Comparison of ENCODE assay signal across 1 cellular context in the genomic region with DNA sequence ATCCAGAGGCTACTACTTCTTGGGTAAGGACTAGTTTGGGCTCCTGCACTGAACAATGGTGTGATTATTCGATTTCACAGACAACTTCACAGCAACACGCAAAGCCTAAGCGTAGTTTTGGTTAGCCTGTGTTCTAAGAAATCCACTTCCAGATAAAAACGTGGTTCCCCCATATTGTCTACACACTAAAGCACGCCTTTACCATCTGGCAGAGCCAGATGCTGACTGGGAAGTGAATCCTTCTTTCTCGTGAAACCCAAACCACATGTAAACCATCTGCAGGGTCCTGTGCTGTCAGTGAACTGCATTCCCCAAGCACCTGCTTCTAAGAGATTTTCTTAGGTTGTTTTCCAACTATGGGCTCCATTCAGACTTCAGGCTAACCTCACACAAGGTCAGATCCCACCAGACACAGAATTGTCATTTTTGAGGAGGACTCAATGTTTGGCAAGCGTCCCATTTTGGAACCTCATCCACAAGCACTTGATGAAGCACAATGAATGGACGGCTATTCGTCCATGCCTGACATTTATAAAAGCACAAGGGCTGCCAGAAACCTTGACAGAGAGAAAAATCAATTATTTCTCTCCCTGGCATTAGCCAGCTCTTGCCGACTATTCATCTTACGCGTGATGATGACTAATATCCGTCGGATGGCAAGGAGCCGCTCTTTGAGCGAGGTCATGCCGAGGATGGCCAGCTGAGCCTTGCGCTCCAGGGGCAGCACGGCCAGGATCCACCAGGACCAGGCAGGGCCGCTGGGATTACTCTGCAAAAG.
A peak's percentile ranks its signal among the peaks of the same experiment; 100 is the strongest.
TF ChIP-seq lines count a peak whose summit lies in the region.

No MANE protein-coding gene starts in this region.

TF ChIP-seq in K562, 482 proteins besides CTCF, POLR2A, EP300 and RAD21 (continued from another document and continues in another):
- TF ChIP-seq, protein P1, sequence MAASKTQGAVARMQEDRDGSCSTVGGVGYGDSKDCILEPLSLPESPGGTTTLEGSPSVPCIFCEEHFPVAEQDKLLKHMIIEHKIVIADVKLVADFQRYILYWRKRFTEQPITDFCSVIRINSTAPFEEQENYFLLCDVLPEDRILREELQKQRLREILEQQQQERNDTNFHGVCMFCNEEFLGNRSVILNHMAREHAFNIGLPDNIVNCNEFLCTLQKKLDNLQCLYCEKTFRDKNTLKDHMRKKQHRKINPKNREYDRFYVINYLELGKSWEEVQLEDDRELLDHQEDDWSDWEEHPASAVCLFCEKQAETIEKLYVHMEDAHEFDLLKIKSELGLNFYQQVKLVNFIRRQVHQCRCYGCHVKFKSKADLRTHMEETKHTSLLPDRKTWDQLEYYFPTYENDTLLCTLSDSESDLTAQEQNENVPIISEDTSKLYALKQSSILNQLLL (CRISPR knock-in tag; IDR thresholded peaks at IDR 0.05; ENCODE audit: borderline replicate concordance) = no peak
- TF ChIP-seq TAL1 (IDR thresholded peaks at IDR 0.05) (peak; percentile 57), KDM5B (IDR thresholded peaks at IDR 0.05; ENCODE audit: insufficient replicate concordance, low read depth, low read length) (no peak), ELF1 (tag; IDR thresholded peaks at IDR 0.05) (no peak), MTA3 (IDR thresholded peaks at IDR 0.05; ENCODE audit: borderline replicate concordance) (no peak), ZNF696 (CRISPR knock-in tag; conservative IDR thresholded peaks at IDR 0.05) (no peak), TCFL5 (CRISPR knock-in tag; conservative IDR thresholded peaks at IDR 0.05) (no peak), SREBF2 (CRISPR knock-in tag; IDR thresholded peaks at IDR 0.05) (no peak), SOX6 (IDR thresholded peaks at IDR 0.05) (peak; percentile 42; the same call in 1 of the 2 replicates), MYC (IDR thresholded peaks at IDR 0.05; ENCODE audit: low read depth, low read length) (peak; percentile 59; the same call in 1 of the 2 replicates), MYC (CRISPR knock-in tag; IDR thresholded peaks at IDR 0.05; ENCODE audit: borderline replicate concordance, low read depth) (no peak), COPS2 (conservative IDR thresholded peaks at IDR 0.05) (no peak), LCOR (CRISPR knock-in tag; IDR thresholded peaks at IDR 0.05) (no peak), MNT (conservative IDR thresholded peaks at IDR 0.05) (peak; percentile 68 to 88), RFX1 (IDR thresholded peaks at IDR 0.05) (no peak), POLR2H (tag; IDR thresholded peaks at IDR 0.05; ENCODE audit: low read depth) (no peak), ZEB2 (IDR thresholded peaks at IDR 0.05) (no peak), MLLT1 (IDR thresholded peaks at IDR 0.05) (peak in 1 of 2 experiments; percentile 71; a peak in 1 of 4 replicates), DNMT1 (IDR thresholded peaks at IDR 0.05) (no peak), BMI1 (IDR thresholded peaks at IDR 0.05; ENCODE audit: low read length) (no peak), STAT5A (IDR thresholded peaks at IDR 0.05; ENCODE audit: borderline replicate concordance, low read length) (peak; percentile 70), PTRF (tag; IDR thresholded peaks at IDR 0.05) (no peak), GATA2 (CRISPR knock-in tag; IDR thresholded peaks at IDR 0.05) (no peak), LARP7 (IDR thresholded peaks at IDR 0.05) (no peak), NEUROD1 (IDR thresholded peaks at IDR 0.05; ENCODE audit: borderline replicate concordance, low read depth, low read length, partially characterized antibody) (no peak), MCM7 (IDR thresholded peaks at IDR 0.05) (no peak)
- TF ChIP-seq, protein P2, sequence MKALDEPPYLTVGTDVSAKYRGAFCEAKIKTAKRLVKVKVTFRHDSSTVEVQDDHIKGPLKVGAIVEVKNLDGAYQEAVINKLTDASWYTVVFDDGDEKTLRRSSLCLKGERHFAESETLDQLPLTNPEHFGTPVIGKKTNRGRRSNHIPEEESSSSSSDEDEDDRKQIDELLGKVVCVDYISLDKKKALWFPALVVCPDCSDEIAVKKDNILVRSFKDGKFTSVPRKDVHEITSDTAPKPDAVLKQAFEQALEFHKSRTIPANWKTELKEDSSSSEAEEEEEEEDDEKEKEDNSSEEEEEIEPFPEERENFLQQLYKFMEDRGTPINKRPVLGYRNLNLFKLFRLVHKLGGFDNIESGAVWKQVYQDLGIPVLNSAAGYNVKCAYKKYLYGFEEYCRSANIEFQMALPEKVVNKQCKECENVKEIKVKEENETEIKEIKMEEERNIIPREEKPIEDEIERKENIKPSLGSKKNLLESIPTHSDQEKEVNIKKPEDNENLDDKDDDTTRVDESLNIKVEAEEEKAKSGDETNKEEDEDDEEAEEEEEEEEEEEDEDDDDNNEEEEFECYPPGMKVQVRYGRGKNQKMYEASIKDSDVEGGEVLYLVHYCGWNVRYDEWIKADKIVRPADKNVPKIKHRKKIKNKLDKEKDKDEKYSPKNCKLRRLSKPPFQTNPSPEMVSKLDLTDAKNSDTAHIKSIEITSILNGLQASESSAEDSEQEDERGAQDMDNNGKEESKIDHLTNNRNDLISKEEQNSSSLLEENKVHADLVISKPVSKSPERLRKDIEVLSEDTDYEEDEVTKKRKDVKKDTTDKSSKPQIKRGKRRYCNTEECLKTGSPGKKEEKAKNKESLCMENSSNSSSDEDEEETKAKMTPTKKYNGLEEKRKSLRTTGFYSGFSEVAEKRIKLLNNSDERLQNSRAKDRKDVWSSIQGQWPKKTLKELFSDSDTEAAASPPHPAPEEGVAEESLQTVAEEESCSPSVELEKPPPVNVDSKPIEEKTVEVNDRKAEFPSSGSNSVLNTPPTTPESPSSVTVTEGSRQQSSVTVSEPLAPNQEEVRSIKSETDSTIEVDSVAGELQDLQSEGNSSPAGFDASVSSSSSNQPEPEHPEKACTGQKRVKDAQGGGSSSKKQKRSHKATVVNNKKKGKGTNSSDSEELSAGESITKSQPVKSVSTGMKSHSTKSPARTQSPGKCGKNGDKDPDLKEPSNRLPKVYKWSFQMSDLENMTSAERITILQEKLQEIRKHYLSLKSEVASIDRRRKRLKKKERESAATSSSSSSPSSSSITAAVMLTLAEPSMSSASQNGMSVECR (CRISPR knock-in tag; IDR thresholded peaks at IDR 0.05) = no peak
- TF ChIP-seq, protein P3, sequence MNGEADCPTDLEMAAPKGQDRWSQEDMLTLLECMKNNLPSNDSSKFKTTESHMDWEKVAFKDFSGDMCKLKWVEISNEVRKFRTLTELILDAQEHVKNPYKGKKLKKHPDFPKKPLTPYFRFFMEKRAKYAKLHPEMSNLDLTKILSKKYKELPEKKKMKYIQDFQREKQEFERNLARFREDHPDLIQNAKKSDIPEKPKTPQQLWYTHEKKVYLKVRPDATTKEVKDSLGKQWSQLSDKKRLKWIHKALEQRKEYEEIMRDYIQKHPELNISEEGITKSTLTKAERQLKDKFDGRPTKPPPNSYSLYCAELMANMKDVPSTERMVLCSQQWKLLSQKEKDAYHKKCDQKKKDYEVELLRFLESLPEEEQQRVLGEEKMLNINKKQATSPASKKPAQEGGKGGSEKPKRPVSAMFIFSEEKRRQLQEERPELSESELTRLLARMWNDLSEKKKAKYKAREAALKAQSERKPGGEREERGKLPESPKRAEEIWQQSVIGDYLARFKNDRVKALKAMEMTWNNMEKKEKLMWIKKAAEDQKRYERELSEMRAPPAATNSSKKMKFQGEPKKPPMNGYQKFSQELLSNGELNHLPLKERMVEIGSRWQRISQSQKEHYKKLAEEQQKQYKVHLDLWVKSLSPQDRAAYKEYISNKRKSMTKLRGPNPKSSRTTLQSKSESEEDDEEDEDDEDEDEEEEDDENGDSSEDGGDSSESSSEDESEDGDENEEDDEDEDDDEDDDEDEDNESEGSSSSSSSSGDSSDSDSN (IDR thresholded peaks at IDR 0.05; ENCODE audit: borderline replicate concordance in 1 of 2, low read depth in 2 of 2, low read length in 2 of 2) = no peak
- TF ChIP-seq, protein P4, sequence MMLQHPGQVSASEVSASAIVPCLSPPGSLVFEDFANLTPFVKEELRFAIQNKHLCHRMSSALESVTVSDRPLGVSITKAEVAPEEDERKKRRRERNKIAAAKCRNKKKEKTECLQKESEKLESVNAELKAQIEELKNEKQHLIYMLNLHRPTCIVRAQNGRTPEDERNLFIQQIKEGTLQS (IDR thresholded peaks at IDR 0.05) = peak; percentile 32; the same call in 1 of the 2 replicates
- TF ChIP-seq, protein P4 (CRISPR knock-in tag; conservative IDR thresholded peaks at IDR 0.05) = no peak
